In the genomic region with DNA sequence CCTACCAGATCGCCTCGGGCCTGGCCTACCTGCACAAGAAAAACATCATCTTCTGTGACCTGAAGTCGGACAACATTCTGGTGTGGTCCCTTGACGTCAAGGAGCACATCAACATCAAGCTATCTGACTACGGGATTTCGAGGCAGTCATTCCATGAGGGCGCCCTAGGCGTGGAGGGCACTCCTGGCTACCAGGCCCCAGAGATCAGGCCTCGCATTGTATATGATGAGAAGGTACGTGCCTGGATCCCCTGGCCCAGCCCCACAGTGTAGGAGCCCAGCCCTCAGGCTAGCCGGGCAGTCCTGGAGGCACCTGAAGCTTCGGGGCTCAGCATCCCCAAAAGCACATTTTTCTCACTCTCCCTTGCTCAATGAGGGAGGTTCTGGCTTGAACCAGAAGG, we compare ENCODE assay signal across 19 cellular contexts.
DNase-seq lines count a peak whose midpoint lies in the region; ATAC-seq and TF ChIP-seq lines count a peak whose summit lies in the region.
"Had no signal": no experiment of that assay in that cellular context is flagged by ENCODE, and none has a peak within 500 bp of the region (broad histone marks: within the 10 kb centered on the region; RNA-seq: fewer than 3 reads in every experiment).

No MANE protein-coding gene starts in this region.

- no peak for TF ChIP-seq RAD21 in SK-N-SH (IDR thresholded peaks at IDR 0.05; ENCODE audit: low read length)

- H3K4me1 ChIP-seq in SK-N-SH (ENCODE audit: control insufficient read depth in 1 of 2, insufficient read depth in 2 of 2, low read depth in 1 of 2, low read length in 1 of 2) (no peaks in the 10 kb centered on the region; a peak in 1 of 4 replicates), lung (ENCODE audit: control insufficient read depth in 2 of 2, insufficient read depth in 2 of 2, low read length in 2 of 2) (peaks cover 0 to 9% of the 10 kb centered on the region in 2 donors), spleen (peaks cover 0 to 12% (median 3%) of the 10 kb centered on the region in 6 donors)
- H3K4me1 ChIP-seq: BE2C had no signal

- TF ChIP-seq CTCF in SK-N-SH (IDR thresholded peaks at IDR 0.05) (no peak), coronary artery (IDR thresholded peaks at IDR 0.05) (no peak), lung (IDR thresholded peaks at IDR 0.05; ENCODE audit: control extremely low read depth, extremely low read depth) (no peak), spleen (IDR thresholded peaks at IDR 0.05 in 8 of 11, conservative IDR thresholded peaks at IDR 0.05 in 3 of 11) (no peak)

- H3K79me2 ChIP-seq in SK-N-SH (ENCODE audit: insufficient read depth): no peaks in the 10 kb centered on the region

- 97% methylated on average over 9 of the region's 12 CpGs for WGBS in SK-N-SH (ENCODE audit: low lambda C conversion rate)
- WGBS in lung, 2 donors: 95 to 98% methylated on average over 12 of the region's 12 CpGs
- 87 to 96% (median 95%) methylated on average over 11 to 12 of the region's 12 CpGs for WGBS in spleen, 5 donors

- H4K20me1 ChIP-seq in SK-N-SH (ENCODE audit: insufficient read depth): no peaks in the 10 kb centered on the region

- H3K9me3 ChIP-seq in SK-N-SH (no peaks in the 10 kb centered on the region), lung (ENCODE audit: control insufficient read depth in 2 of 2, insufficient read depth in 1 of 2, low read length in 1 of 2) (no peaks in the 10 kb centered on the region), spleen (no peaks in the 10 kb centered on the region)
- H3K9me3 ChIP-seq: BE2C, MG63 had no signal

- no peak overlapping the region for H2AFZ ChIP-seq in SK-N-SH (ENCODE audit: low read depth)

- peak; percentile 5 for DNase-seq in SK-N-SH
- peak; percentile 58 for DNase-seq in coronary artery (ENCODE audit: low spot score)
- peak; percentile 17 for DNase-seq in lung (ENCODE audit: low spot score)
- peak; percentile 48 for DNase-seq in spleen
- no peak for DNase-seq in OCI-M2 (lab: John Stamatoyannopoulos, UW; ENCODE audit: unreplicated experiment)
- DNase-seq in NCI-H2227 (lab: John Stamatoyannopoulos, UW; ENCODE audit: unreplicated experiment): no peak
- DNase-seq: BE2C; CD4-positive, alpha-beta T cell; Karpas-422; MG63; NCI-H1092; NCI-H146; NCI-H2081 treated with DMSO at 0.1 percent for 48 hours; NCI-H510A treated with DMSO at 0.1 percent for 48 hours; NCI-H82 had no signal

- no peak overlapping the region for H3K4me2 ChIP-seq in SK-N-SH

- H3K9me2 ChIP-seq in SK-N-SH: no peaks in the 10 kb centered on the region

- CTCF ChIA-PET in SK-N-SH (lab: Yijun Ruan, JAX): interaction anchor here (1.2 kb wide), 1 partner anchor 9 kb away, joined by 5 read pairs; no protein-coding TSS in a partner anchor

- no peak for TF ChIP-seq EP300 in SK-N-SH (IDR thresholded peaks at IDR 0.05; ENCODE audit: borderline replicate concordance in 1 of 2, low read depth in 1 of 2, low read length in 1 of 2)

- H3K4me3 ChIP-seq in SK-N-SH (ENCODE audit: low read depth in 2 of 2, low read length in 1 of 2): no peak overlapping the region
- no peak overlapping the region for H3K4me3 ChIP-seq in coronary artery
- H3K4me3 ChIP-seq in lung: no peak overlapping the region
- no peak overlapping the region for H3K4me3 ChIP-seq in spleen
- H3K4me3 ChIP-seq: MG63 had no signal

- no peak overlapping the region for H3K9ac ChIP-seq in SK-N-SH

- ATAC-seq in SK-N-SH treated with all-trans-retinoic acid at 6 μM for 48 hours: no peak
- no peak for ATAC-seq in lung (ENCODE audit: insufficient read depth, low FRiP score)
- no peak for ATAC-seq in esophagus mucosa
- ATAC-seq: Panc1 had no signal

- no peak overlapping the region for H3K27ac ChIP-seq in SK-N-SH (ENCODE audit: low read depth in 2 of 2, low read length in 1 of 2)
- no peak overlapping the region for H3K27ac ChIP-seq in coronary artery
- H3K27ac ChIP-seq in lung (ENCODE audit: low read depth in 1 of 2, low read length in 1 of 2): no peak overlapping the region
- no peak overlapping the region for H3K27ac ChIP-seq in spleen
- H3K27ac ChIP-seq: 22Rv1 had no signal

- POLR2A ChIA-PET in SK-N-SH (lab: Yijun Ruan, JAX): no interaction called here

- H3K36me3 ChIP-seq in SK-N-SH (replicated peaks in 1 of 2; ENCODE audit: control insufficient read depth in 1 of 2, insufficient read depth in 2 of 2, low read length in 1 of 2) (peaks cover 4 to 17% of the 10 kb centered on the region in 2 experiments), lung (ENCODE audit: control insufficient read depth in 2 of 2, insufficient read depth in 2 of 2, low read length in 2 of 2) (peaks cover 0 to 36% of the 10 kb centered on the region in 2 donors), spleen (peaks cover 0 to 100% (median 78%) of the 10 kb centered on the region in 6 donors)
- H3K36me3 ChIP-seq: BE2C had no signal

- no peak for TF ChIP-seq POLR2A in spleen (IDR thresholded peaks at IDR 0.05)

- H3K27me3 ChIP-seq in SK-N-SH (ENCODE audit: insufficient read depth): no peaks in the 10 kb centered on the region
- no peaks in the 10 kb centered on the region for H3K27me3 ChIP-seq in lung (ENCODE audit: control insufficient read depth, insufficient read depth)
- H3K27me3 ChIP-seq in spleen (replicated peaks in 1 of 7): no peaks in the 10 kb centered on the region
- H3K27me3 ChIP-seq: BE2C, MG63 had no signal

- intact Hi-C loops in spleen (cut with DNase I; ENCODE audit: low total_unique reads): no loop called here

- no peaks in the 10 kb centered on the region for H3F3A ChIP-seq in SK-N-SH (replicated peaks; ENCODE audit: insufficient read depth)

TF ChIP-seq in SK-N-SH, 30 proteins besides CTCF, POLR2A, EP300 and RAD21:
- TF ChIP-seq, protein P1, sequence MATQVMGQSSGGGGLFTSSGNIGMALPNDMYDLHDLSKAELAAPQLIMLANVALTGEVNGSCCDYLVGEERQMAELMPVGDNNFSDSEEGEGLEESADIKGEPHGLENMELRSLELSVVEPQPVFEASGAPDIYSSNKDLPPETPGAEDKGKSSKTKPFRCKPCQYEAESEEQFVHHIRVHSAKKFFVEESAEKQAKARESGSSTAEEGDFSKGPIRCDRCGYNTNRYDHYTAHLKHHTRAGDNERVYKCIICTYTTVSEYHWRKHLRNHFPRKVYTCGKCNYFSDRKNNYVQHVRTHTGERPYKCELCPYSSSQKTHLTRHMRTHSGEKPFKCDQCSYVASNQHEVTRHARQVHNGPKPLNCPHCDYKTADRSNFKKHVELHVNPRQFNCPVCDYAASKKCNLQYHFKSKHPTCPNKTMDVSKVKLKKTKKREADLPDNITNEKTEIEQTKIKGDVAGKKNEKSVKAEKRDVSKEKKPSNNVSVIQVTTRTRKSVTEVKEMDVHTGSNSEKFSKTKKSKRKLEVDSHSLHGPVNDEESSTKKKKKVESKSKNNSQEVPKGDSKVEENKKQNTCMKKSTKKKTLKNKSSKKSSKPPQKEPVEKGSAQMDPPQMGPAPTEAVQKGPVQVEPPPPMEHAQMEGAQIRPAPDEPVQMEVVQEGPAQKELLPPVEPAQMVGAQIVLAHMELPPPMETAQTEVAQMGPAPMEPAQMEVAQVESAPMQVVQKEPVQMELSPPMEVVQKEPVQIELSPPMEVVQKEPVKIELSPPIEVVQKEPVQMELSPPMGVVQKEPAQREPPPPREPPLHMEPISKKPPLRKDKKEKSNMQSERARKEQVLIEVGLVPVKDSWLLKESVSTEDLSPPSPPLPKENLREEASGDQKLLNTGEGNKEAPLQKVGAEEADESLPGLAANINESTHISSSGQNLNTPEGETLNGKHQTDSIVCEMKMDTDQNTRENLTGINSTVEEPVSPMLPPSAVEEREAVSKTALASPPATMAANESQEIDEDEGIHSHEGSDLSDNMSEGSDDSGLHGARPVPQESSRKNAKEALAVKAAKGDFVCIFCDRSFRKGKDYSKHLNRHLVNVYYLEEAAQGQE (IDR thresholded peaks at IDR 0.05; ENCODE audit: low read depth, low read length): no peak
- no peak for TF ChIP-seq CHD2 (IDR thresholded peaks at IDR 0.05; ENCODE audit: low read length, partially characterized antibody)

TF ChIP-seq in SK-N-SH treated with all-trans-retinoic acid at 6 μM for 48 hours, 23 proteins besides CTCF, POLR2A, EP300 and RAD21 (continues in another document):
- TF ChIP-seq, protein P2, sequence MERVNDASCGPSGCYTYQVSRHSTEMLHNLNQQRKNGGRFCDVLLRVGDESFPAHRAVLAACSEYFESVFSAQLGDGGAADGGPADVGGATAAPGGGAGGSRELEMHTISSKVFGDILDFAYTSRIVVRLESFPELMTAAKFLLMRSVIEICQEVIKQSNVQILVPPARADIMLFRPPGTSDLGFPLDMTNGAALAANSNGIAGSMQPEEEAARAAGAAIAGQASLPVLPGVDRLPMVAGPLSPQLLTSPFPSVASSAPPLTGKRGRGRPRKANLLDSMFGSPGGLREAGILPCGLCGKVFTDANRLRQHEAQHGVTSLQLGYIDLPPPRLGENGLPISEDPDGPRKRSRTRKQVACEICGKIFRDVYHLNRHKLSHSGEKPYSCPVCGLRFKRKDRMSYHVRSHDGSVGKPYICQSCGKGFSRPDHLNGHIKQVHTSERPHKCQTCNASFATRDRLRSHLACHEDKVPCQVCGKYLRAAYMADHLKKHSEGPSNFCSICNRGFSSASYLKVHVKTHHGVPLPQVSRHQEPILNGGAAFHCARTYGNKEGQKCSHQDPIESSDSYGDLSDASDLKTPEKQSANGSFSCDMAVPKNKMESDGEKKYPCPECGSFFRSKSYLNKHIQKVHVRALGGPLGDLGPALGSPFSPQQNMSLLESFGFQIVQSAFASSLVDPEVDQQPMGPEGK (CRISPR knock-in tag; IDR thresholded peaks at IDR 0.05; ENCODE audit: borderline replicate concordance): no peak
- TF ChIP-seq TCF4 (CRISPR knock-in tag; IDR thresholded peaks at IDR 0.05; ENCODE audit: borderline replicate concordance) (no peak), CSDC2 (CRISPR knock-in tag; IDR thresholded peaks at IDR 0.05) (no peak), GLIS3 (CRISPR knock-in tag; IDR thresholded peaks at IDR 0.05) (no peak), ZC3H10 (CRISPR knock-in tag; IDR thresholded peaks at IDR 0.05) (no peak), ZNF565 (CRISPR knock-in tag; conservative IDR thresholded peaks at IDR 0.05; ENCODE audit: low read depth) (no peak), ZFP30 (CRISPR knock-in tag; IDR thresholded peaks at IDR 0.05) (no peak)
- TF ChIP-seq, protein P3, sequence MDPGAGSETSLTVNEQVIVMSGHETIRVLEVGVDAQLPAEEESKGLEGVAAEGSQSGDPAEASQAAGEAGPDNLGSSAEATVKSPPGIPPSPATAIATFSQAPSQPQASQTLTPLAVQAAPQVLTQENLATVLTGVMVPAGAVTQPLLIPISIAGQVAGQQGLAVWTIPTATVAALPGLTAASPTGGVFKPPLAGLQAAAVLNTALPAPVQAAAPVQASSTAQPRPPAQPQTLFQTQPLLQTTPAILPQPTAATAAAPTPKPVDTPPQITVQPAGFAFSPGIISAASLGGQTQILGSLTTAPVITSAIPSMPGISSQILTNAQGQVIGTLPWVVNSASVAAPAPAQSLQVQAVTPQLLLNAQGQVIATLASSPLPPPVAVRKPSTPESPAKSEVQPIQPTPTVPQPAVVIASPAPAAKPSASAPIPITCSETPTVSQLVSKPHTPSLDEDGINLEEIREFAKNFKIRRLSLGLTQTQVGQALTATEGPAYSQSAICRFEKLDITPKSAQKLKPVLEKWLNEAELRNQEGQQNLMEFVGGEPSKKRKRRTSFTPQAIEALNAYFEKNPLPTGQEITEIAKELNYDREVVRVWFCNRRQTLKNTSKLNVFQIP (CRISPR knock-in tag; IDR thresholded peaks at IDR 0.05; ENCODE audit: borderline replicate concordance, low read depth): no peak

Comparison
In these comparisons a context has a peak if more than half of its experiments do, and no peak if none do; other contexts are left out.
1. DNase-seq: peak in SK-N-SH (single experiment), coronary artery (single experiment), lung (single experiment) and spleen (single experiment); none in OCI-M2 (single experiment) and NCI-H2227 (single experiment).